ENCODE assay signal across 10 cellular contexts in the genomic region with DNA sequence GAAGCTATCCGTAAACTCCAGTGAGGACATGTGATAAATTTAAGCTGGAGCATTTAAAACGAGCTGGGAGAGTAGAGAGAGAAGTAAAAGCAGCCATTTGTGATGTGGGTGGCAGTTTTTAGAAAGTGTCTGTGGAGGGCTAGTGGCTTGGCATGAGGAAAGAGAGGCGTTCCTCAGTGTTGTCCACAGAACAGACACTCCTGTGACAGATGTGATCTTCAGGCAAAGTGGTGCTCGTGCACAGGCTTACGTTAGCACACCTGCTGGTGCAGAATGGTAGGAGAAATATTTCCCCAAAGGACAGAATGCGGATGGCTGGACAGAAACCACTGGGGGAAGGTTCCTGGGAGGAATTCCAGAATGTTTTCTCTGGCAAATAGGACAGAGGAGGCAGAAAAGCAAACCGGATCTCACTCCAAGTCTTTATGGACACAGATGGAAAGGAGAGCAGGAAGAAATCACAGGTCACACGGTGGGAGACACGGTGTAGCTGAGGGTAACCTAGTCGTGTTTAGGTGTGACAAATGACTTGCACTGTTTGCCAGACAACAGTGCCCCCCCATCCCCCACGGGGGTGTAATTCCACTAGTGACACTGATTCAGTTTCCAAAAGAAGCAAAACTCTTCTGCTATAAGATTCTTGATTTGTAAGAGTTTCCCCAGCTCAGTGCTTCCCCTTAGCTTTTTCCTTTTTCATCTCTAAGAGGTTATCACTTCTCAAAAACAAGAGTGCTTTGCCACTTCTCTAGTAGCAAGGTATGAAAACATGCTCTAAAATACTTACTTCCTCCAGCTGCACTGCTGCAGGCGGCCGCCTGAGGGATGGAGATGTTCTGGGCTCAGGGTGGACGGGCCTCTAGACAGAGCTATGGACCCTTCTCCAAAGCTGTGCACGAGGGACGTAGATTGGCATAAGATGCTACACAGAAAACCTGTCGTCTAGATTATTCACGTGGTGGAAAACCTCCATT.
DNase-seq lines count a peak whose midpoint lies in the region; ATAC-seq and TF ChIP-seq lines count a peak whose summit lies in the region.
"Had no signal": no experiment of that assay in that cellular context is flagged by ENCODE, and none has a peak within 500 bp of the region (broad histone marks: within the 10 kb centered on the region; RNA-seq: fewer than 3 reads in every experiment).

No MANE protein-coding gene starts in this region.

- no peaks in the 10 kb centered on the region for H3K27me3 ChIP-seq in brain microvascular endothelial cell (replicated peaks)

- in situ Hi-C loops in brain microvascular endothelial cell (cut with HindIII; ENCODE audit: low pct_ligation_motif_present, low sequenced_read_pairs) = no loop called here

- H3K27ac ChIP-seq in brain microvascular endothelial cell = no peak overlapping the region

- H3K4me3 ChIP-seq in brain microvascular endothelial cell (ENCODE audit: low read depth, low read length) = no peak overlapping the region
- no peak overlapping the region for H3K4me3 ChIP-seq in foreskin fibroblast (ENCODE audit: low read depth in 1 of 2, low read length in 2 of 2)
- H3K4me3 ChIP-seq: skin epidermis had no signal

- DNase-seq in Ammon's horn (ENCODE audit: low spot score) (peak; percentile 24), SW480 (ENCODE audit: low spot score) (peak; percentile 46), brain microvascular endothelial cell (no peak), SIG-M5 (lab: John Stamatoyannopoulos, UW) (no peak), foreskin fibroblast (no peak)
- no peak for DNase-seq in stimulated activated CD4-positive, alpha-beta T cell treated with anti-CD3 and anti-CD28 coated beads, Interleukin-4, amount 100 ng/mL, for 1 hour
- DNase-seq: CD8-positive, alpha-beta T cell had no signal

- TF ChIP-seq CTCF in brain microvascular endothelial cell (IDR thresholded peaks at IDR 0.05; ENCODE audit: low read depth, low read length, missing control alignments) (no peak), foreskin fibroblast (IDR thresholded peaks at IDR 0.05; ENCODE audit: low read depth, low read length) (no peak)

- ATAC-seq in GM18907 (IDR thresholded peaks at IDR 0.05; ENCODE audit: unreplicated experiment) (peak; percentile 51), HG02943 (IDR thresholded peaks at IDR 0.05; ENCODE audit: low read depth, unreplicated experiment) (peak; percentile 49)
- ATAC-seq: CD8-positive, alpha-beta T cell had no signal

- no peaks in the 10 kb centered on the region for H3K36me3 ChIP-seq in brain microvascular endothelial cell (replicated peaks)

Comparison
In these comparisons a context has a peak if more than half of its experiments do, and no peak if none do; other contexts are left out.
1. DNase-seq: peak in Ammon's horn (single experiment) and SW480 (single experiment); none in brain microvascular endothelial cell (single experiment), SIG-M5 (single experiment), stimulated activated CD4-positive, alpha-beta T cell treated with anti-CD3 and anti-CD28 coated beads, Interleukin-4, amount 100 ng/mL, for 1 hour (single experiment) and foreskin fibroblast (0 of 2).